25 cellular contexts compared by ENCODE assay signal in genomic region chr11:72003776-72004171, GRCh38. TPM values are rescaled to one million over a fixed set of nuclear protein-coding genes. Genes with fewer than 3 reads are reported as not detected.
DNase-seq lines count a peak whose midpoint lies in the region; ATAC-seq and TF ChIP-seq lines count a peak whose summit lies in the region.
"Had no signal": no experiment of that assay in that cellular context is flagged by ENCODE, and none has a peak within 500 bp of the region (broad histone marks: within the 10 kb centered on the region; RNA-seq: fewer than 3 reads in every experiment).

No MANE protein-coding gene starts in this region.

- H3K36me3 Mint-ChIP-seq in activated naive CD4-positive, alpha-beta T cell treated with anti-CD3 and anti-CD28 coated beads, Interleukin-2, amount 50 U/mL, for 72 hours: peaks cover 0 to 25% of the 10 kb centered on the region in 2 donors
- peaks cover 35% of the 10 kb centered on the region; the same call in 1 of the 2 replicates for H3K36me3 Mint-ChIP-seq in HFFc6 (ENCODE audit: low read depth)
- peaks cover 41% of the 10 kb centered on the region for H3K36me3 Mint-ChIP-seq in chondrocyte (ENCODE audit: low read depth)
- peaks cover 15% of the 10 kb centered on the region for H3K36me3 Mint-ChIP-seq in progenitor cell of endocrine pancreas (ENCODE audit: insufficient read depth)

- H3K27me3 Mint-ChIP-seq in HFFc6 (ENCODE audit: insufficient read depth): peaks cover 40% of the 10 kb centered on the region
- H3K27me3 Mint-ChIP-seq in chondrocyte (ENCODE audit: low read depth): no peaks in the 10 kb centered on the region
- no peaks in the 10 kb centered on the region for H3K27me3 Mint-ChIP-seq in progenitor cell of endocrine pancreas
- H3K27me3 Mint-ChIP-seq: activated CD4-positive, alpha-beta memory T cell treated with anti-CD3 and anti-CD28 coated beads, Interleukin-2, amount 10 ng/mL, durations not matched to agents 7 days and 5 days; activated naive CD8-positive, alpha-beta T cell treated with anti-CD3 and anti-CD28 coated beads, Interleukin-2, amount 10 ng/mL, durations not matched to agents 7 days and 5 days had no signal

- H3K9me3 Mint-ChIP-seq in activated naive CD4-positive, alpha-beta T cell treated with anti-CD3 and anti-CD28 coated beads, Interleukin-2, amount 50 U/mL, for 72 hours: no peaks in the 10 kb centered on the region
- H3K9me3 Mint-ChIP-seq in HFFc6 (no peaks in the 10 kb centered on the region), chondrocyte (ENCODE audit: low read depth) (no peaks in the 10 kb centered on the region), progenitor cell of endocrine pancreas (ENCODE audit: low read depth) (no peaks in the 10 kb centered on the region)
- H3K9me3 Mint-ChIP-seq: activated CD4-positive, alpha-beta memory T cell treated with anti-CD3 and anti-CD28 coated beads, Interleukin-2, amount 10 ng/mL, durations not matched to agents 7 days and 5 days; activated naive CD8-positive, alpha-beta T cell treated with anti-CD3 and anti-CD28 coated beads, Interleukin-2, amount 10 ng/mL, durations not matched to agents 7 days and 5 days; CD8-positive, alpha-beta T cell; endodermal cell; neural crest cell had no signal

- ATAC-seq in activated naive CD4-positive, alpha-beta T cell treated with anti-CD3 and anti-CD28 coated beads, Interleukin-2, amount 50 U/mL, for 72 hours: no peak
- ATAC-seq: CD8-positive, alpha-beta T cell; esophagus mucosa had no signal

- H3K4me3 Mint-ChIP-seq in HFFc6 (no peak overlapping the region; the same call in 1 of the 2 replicates), chondrocyte (ENCODE audit: unreplicated experiment) (no peak overlapping the region), progenitor cell of endocrine pancreas (ENCODE audit: low read depth) (no peak overlapping the region)
- H3K4me3 Mint-ChIP-seq: activated CD4-positive, alpha-beta memory T cell treated with anti-CD3 and anti-CD28 coated beads, Interleukin-2, amount 10 ng/mL, durations not matched to agents 7 days and 5 days; activated naive CD8-positive, alpha-beta T cell treated with anti-CD3 and anti-CD28 coated beads, Interleukin-2, amount 10 ng/mL, durations not matched to agents 7 days and 5 days; CD8-positive, alpha-beta T cell; endodermal cell; neural crest cell had no signal

- H3K4me1 Mint-ChIP-seq in HFFc6 (ENCODE audit: low read depth) (peaks cover 13% of the 10 kb centered on the region), chondrocyte (ENCODE audit: low read depth) (peaks cover 24% of the 10 kb centered on the region), progenitor cell of endocrine pancreas (ENCODE audit: low read depth) (no peaks in the 10 kb centered on the region)
- H3K4me1 Mint-ChIP-seq: endodermal cell had no signal

- no peak for TF ChIP-seq CTCF in HFFc6 (IDR thresholded peaks at IDR 0.05)
- TF ChIP-seq CTCF in chondrocyte (IDR thresholded peaks at IDR 0.05): no peak
- no peak for TF ChIP-seq CTCF in progenitor cell of endocrine pancreas (IDR thresholded peaks at IDR 0.05; ENCODE audit: unreplicated experiment)

- no peak for DNase-seq in activated naive CD4-positive, alpha-beta T cell treated with anti-CD3 and anti-CD28 coated beads, Interleukin-2, amount 50 U/mL, for 72 hours (ENCODE audit: low spot score in 2 of 2)
- no peak for DNase-seq in activated naive CD4-positive, alpha-beta T cell (lab: John Stamatoyannopoulos, UW)
- DNase-seq in HFFc6: no peak
- DNase-seq in chondrocyte (ENCODE audit: low spot score): no peak
- no peak for DNase-seq in progenitor cell of endocrine pancreas (ENCODE audit: low spot score, unreplicated experiment)
- no peak for DNase-seq in MV-4-11 (lab: John Stamatoyannopoulos, UW)
- DNase-seq in LoVo (ENCODE audit: low spot score): no peak
- DNase-seq in NCI-H69 (lab: John Stamatoyannopoulos, UW): no peak
- DNase-seq: activated CD4-positive, alpha-beta memory T cell treated with anti-CD3 and anti-CD28 coated beads, Interleukin-2, amount 10 ng/mL, durations not matched to agents 7 days and 5 days; activated CD8-positive, alpha-beta memory T cell treated with anti-CD3 and anti-CD28 coated beads, Interleukin-2, amount 50 U/mL, for 4 hours; activated naive CD8-positive, alpha-beta T cell treated with anti-CD3 and anti-CD28 coated beads, Interleukin-2, amount 10 ng/mL, durations not matched to agents 7 days and 5 days; CD8-positive, alpha-beta T cell; endodermal cell; glutamatergic neuron; HCEC 1CT; mammary epithelial cell; NCI-H1436 treated with DMSO at 0.1 percent for 48 hours; NCI-H226; NCI-H774; SIG-M5; spleen; stimulated activated CD4-positive, alpha-beta T cell treated with anti-CD3 and anti-CD28 coated beads, Interleukin-2, amount 100 ng/mL, for 48 hours; transverse colon had no signal

- H3K27ac Mint-ChIP-seq in activated naive CD4-positive, alpha-beta T cell treated with anti-CD3 and anti-CD28 coated beads, Interleukin-2, amount 50 U/mL, for 72 hours: peak overlapping the region; percentile 75 to 81
- H3K27ac Mint-ChIP-seq in HFFc6 (peak overlapping the region; percentile 47; the same call in 1 of the 2 replicates), chondrocyte (ENCODE audit: unreplicated experiment) (peak overlapping the region; percentile 3), progenitor cell of endocrine pancreas (peak overlapping the region; percentile 22)
- H3K27ac Mint-ChIP-seq: activated CD4-positive, alpha-beta memory T cell treated with anti-CD3 and anti-CD28 coated beads, Interleukin-2, amount 10 ng/mL, durations not matched to agents 7 days and 5 days; activated naive CD8-positive, alpha-beta T cell treated with anti-CD3 and anti-CD28 coated beads, Interleukin-2, amount 10 ng/mL, durations not matched to agents 7 days and 5 days; CD8-positive, alpha-beta T cell; endodermal cell had no signal

RNA-seq across cellular contexts. Expression of gene IL18BP, which starts 5.1 kb away (rescaled TPM):
- total RNA-seq in activated naive CD4-positive, alpha-beta T cell treated with anti-CD3 and anti-CD28 coated beads, Interleukin-2, amount 50 U/mL, for 72 hours: 10 to 100 TPM; 12.5 to 13.8 TPM
- 1 to 10 TPM; 1.5 to 2.3 (median 1.8) TPM for total RNA-seq in HFFc6 (2021; fragmentation: NEBNext Ultra II Directional; extraction: Animal tissue kit (Norgen Biotek cat#: 25700))
- total RNA-seq in chondrocyte (9.6 to 16.2 TPM (median 11.4 TPM) in 3 replicates), progenitor cell of endocrine pancreas (19.8 and 20.1 TPM in 2 replicates)

Comparison
In these comparisons a context has a peak if more than half of its experiments do, and no peak if none do; other contexts are left out.
1. H3K27ac Mint-ChIP-seq: peak in every context shown above with its lines; median percentile 78 in activated naive CD4-positive, alpha-beta T cell treated with anti-CD3 and anti-CD28 coated beads, Interleukin-2, amount 50 U/mL, for 72 hours; 47 in HFFc6; 22 in progenitor cell of endocrine pancreas; 3 in chondrocyte.